Comparison of ENCODE assay signal across 7 cellular contexts in genomic region chr2:139165041-139165440, GRCh38.
"Had no signal": no experiment of that assay in that cellular context is flagged by ENCODE, and none has a peak within 500 bp of the region (broad histone marks: within the 10 kb centered on the region; RNA-seq: fewer than 3 reads in every experiment).

No MANE protein-coding gene starts in this region.

- H3K4me2 ChIP-seq: GM23338 had no signal

- H2AFZ ChIP-seq: GM23338 had no signal

- H3K4me3 ChIP-seq: GM23338 had no signal

- ATAC-seq: GM23338 had no signal

- FAIRE-seq: H1, H54, HTR-8/SVneo had no signal

- DNase-seq: H9, HCEC 1CT, IMR-90 had no signal
